ENCODE assay signal across 13 cellular contexts in genomic region chr2:217972490-217972889, GRCh38. TPM values are rescaled to one million over a fixed set of nuclear protein-coding genes. Genes with fewer than 3 reads are reported as not detected.
DNase-seq lines count a peak whose midpoint lies in the region; ATAC-seq and TF ChIP-seq lines count a peak whose summit lies in the region.
"Had no signal": no experiment of that assay in that cellular context is flagged by ENCODE, and none has a peak within 500 bp of the region (broad histone marks: within the 10 kb centered on the region; RNA-seq: fewer than 3 reads in every experiment).

No MANE protein-coding gene starts in this region.

- peaks cover 7% of the 10 kb centered on the region for H3K9me3 Mint-ChIP-seq in osteocyte (ENCODE audit: unreplicated experiment)

- H3K4me3 Mint-ChIP-seq in osteocyte (ENCODE audit: unreplicated experiment) = no peak overlapping the region
- H3K4me3 Mint-ChIP-seq: immature natural killer cell, naive B cell had no signal

- no peak for TF ChIP-seq CTCF in heart left ventricle (IDR thresholded peaks at IDR 0.05)
- no peak for TF ChIP-seq CTCF in osteocyte (IDR thresholded peaks at IDR 0.05)
- TF ChIP-seq CTCF in upper lobe of right lung (IDR thresholded peaks at IDR 0.05) = no peak

- H3K27me3 ChIP-seq in heart left ventricle (no peaks in the 10 kb centered on the region), upper lobe of right lung (no peaks in the 10 kb centered on the region)

- H3K4me1 ChIP-seq in heart left ventricle = peaks cover 3 to 57% (median 29%) of the 10 kb centered on the region in 12 donors
- peaks cover 10% of the 10 kb centered on the region for H3K4me1 ChIP-seq in upper lobe of right lung

- H3K27me3 Mint-ChIP-seq in osteocyte (ENCODE audit: unreplicated experiment) = no peaks in the 10 kb centered on the region
- H3K27me3 Mint-ChIP-seq: naive B cell had no signal

- H3K36me3 ChIP-seq in heart left ventricle (peaks cover 0 to 6% (median 0%) of the 10 kb centered on the region in 9 donors), upper lobe of right lung (no peaks in the 10 kb centered on the region)

- no peak overlapping the region for H3K4me3 ChIP-seq in heart left ventricle
- no peak overlapping the region for H3K4me3 ChIP-seq in upper lobe of right lung

- peaks cover 20% of the 10 kb centered on the region for H3K4me1 Mint-ChIP-seq in osteocyte (ENCODE audit: unreplicated experiment)
- H3K4me1 Mint-ChIP-seq: immature natural killer cell, naive B cell had no signal

- TF ChIP-seq POLR2A in heart left ventricle (IDR thresholded peaks at IDR 0.05) = no peak

- 31 to 63% (median 53%) methylated on average over 1 of the region's 1 CpG for WGBS in heart left ventricle, 4 donors

- intact Hi-C loops in heart left ventricle (cut with DNase I) (no loop called here), upper lobe of right lung (cut with DNase I) (no loop called here)

- DNase-seq in NCI-H748 (lab: John Stamatoyannopoulos, UW; ENCODE audit: unreplicated experiment) (peak; percentile 44), NCI-H748 treated with DMSO at 0.1 percent for 48 hours (lab: John Stamatoyannopoulos, UW) (no peak), heart left ventricle (peak in 2 of 5 donors; percentile 35 to 52), osteocyte (ENCODE audit: extremely low spot score, unreplicated experiment) (no peak), upper lobe of right lung (peak; percentile 17), cortex of kidney (lab: John Stamatoyannopoulos, UW) (no peak), Kasumi-1 (lab: John Stamatoyannopoulos, UW) (no peak)
- DNase-seq: activated CD4-positive, CD25-positive, alpha-beta regulatory T cell; immature natural killer cell; naive B cell; NCI-H1930; OCI-M1 had no signal

- H3K27ac Mint-ChIP-seq in osteocyte (ENCODE audit: unreplicated experiment) = peak overlapping the region; percentile 79
- H3K27ac Mint-ChIP-seq: immature natural killer cell, naive B cell had no signal

- peak; percentile 52 to 75 (median 64) for ATAC-seq in heart left ventricle
- peak; percentile 50 for ATAC-seq in upper lobe of right lung
- no peak for ATAC-seq in GM19467 (IDR thresholded peaks at IDR 0.05; ENCODE audit: unreplicated experiment)

- H3K9me3 ChIP-seq in heart left ventricle = no peaks in the 10 kb centered on the region
- no peaks in the 10 kb centered on the region for H3K9me3 ChIP-seq in upper lobe of right lung

- H3K27ac ChIP-seq in heart left ventricle (peak overlapping the region; percentile 33 to 91 (median 62)), upper lobe of right lung (no peak overlapping the region)

- H3K36me3 Mint-ChIP-seq in osteocyte (ENCODE audit: unreplicated experiment) = peaks cover 13% of the 10 kb centered on the region
- H3K36me3 Mint-ChIP-seq: immature natural killer cell, naive B cell had no signal

RNA-seq across cellular contexts. Expression of gene TNS1, which starts 30.3 kb away (rescaled TPM):
- total RNA-seq in heart left ventricle (100 to 1,000 TPM; 513 to 899 (median 742) TPM), osteocyte (80.8 and 82.5 TPM in 2 replicates), upper lobe of right lung (669 TPM)
- 100 to 1,000 TPM; 243 to 339 TPM for polyA plus RNA-seq in heart left ventricle

Comparison
In these comparisons a context has a peak if more than half of its experiments do, and no peak if none do; other contexts are left out.
1. DNase-seq: peak in NCI-H748 (single experiment) and upper lobe of right lung (single experiment); none in NCI-H748 treated with DMSO at 0.1 percent for 48 hours (single experiment), osteocyte (single experiment), cortex of kidney (single experiment) and Kasumi-1 (0 of 2).